ENCODE assay signal across 13 cellular contexts in genomic region chr2:223696719-223697118, GRCh38.
DNase-seq lines count a peak whose midpoint lies in the region; ATAC-seq and TF ChIP-seq lines count a peak whose summit lies in the region.
"Had no signal": no experiment of that assay in that cellular context is flagged by ENCODE, and none has a peak within 500 bp of the region (broad histone marks: within the 10 kb centered on the region; RNA-seq: fewer than 3 reads in every experiment).

No MANE protein-coding gene starts in this region.

- H3K9me2 ChIP-seq in PC-3 (replicated peaks; ENCODE audit: low read length), result no peaks in the 10 kb centered on the region

- H3F3A ChIP-seq in PC-3 (ENCODE audit: low read length, unreplicated experiment), result peaks cover 21% of the 10 kb centered on the region

- H3K79me2 ChIP-seq in PC-3 (ENCODE audit: low read length), result no peaks in the 10 kb centered on the region

- no peak for TF ChIP-seq POLR2A in thyroid gland (IDR thresholded peaks at IDR 0.05)
- no peak for TF ChIP-seq POLR2A in body of pancreas (IDR thresholded peaks at IDR 0.05)

- ATAC-seq in PC-3 (peak; percentile 83), esophagus mucosa (peak; percentile 82), body of pancreas (no peak)
- ATAC-seq: gastrocnemius medialis had no signal

- intact Hi-C loops in PC-3 (cut with micrococcal nuclease), result loop anchor here (2.0 kb wide), 1 partner anchor 164 kb away; no protein-coding TSS in a partner anchor
- intact Hi-C loops in thyroid gland (cut with DNase I), result no loop called here
- intact Hi-C loops in body of pancreas (cut with DNase I), result no loop called here

- DNase-seq in NCI-H748 (lab: John Stamatoyannopoulos, UW; ENCODE audit: unreplicated experiment) (peak; percentile 77), NCI-H748 treated with DMSO at 0.1 percent for 48 hours (lab: John Stamatoyannopoulos, UW) (no peak), PC-3 (peak; percentile 89), thyroid gland (no peak), HuH-7 (ENCODE audit: low spot score) (no peak), body of pancreas (no peak)
- DNase-seq in activated effector memory CD4-positive, alpha-beta T cell treated with anti-CD3 and anti-CD28 coated beads, Interleukin-2, amount 50 U/mL, for 16 hours, result no peak
- DNase-seq: central memory CD4-positive, alpha-beta T cell; gastrocnemius medialis; GF-D8; upper lobe of left lung; WERI-Rb-1 had no signal

- no TSS peak for BruUV-seq in PC-3 (replicated peaks; lab: Mats Ljungman, UMichigan)

- H3K9me3 ChIP-seq in PC-3 (ENCODE audit: low read length) (no peaks in the 10 kb centered on the region), thyroid gland (no peaks in the 10 kb centered on the region), body of pancreas (no peaks in the 10 kb centered on the region)
- H3K9me3 ChIP-seq: gastrocnemius medialis, upper lobe of left lung had no signal

- no peak overlapping the region for H3K4me3 ChIP-seq in PC-3 (ENCODE audit: low read length)
- no peak overlapping the region for H3K4me3 ChIP-seq in thyroid gland (replicated peaks in 1 of 3)
- H3K4me3 ChIP-seq in body of pancreas, result no peak overlapping the region
- H3K4me3 ChIP-seq: gastrocnemius medialis, upper lobe of left lung had no signal

- H3K4me2 ChIP-seq in PC-3 (ENCODE audit: low read length), result peak overlapping the region; percentile 52

- CTCF ChIA-PET in PC-3 (lab: Charles Lee), result interaction anchor here (0.9 kb wide), 1 partner anchor 101 kb away, joined by 5 read pairs; no protein-coding TSS in a partner anchor

- H4K20me1 ChIP-seq in PC-3 (ENCODE audit: low read length), result no peaks in the 10 kb centered on the region

- H3K27me3 ChIP-seq in PC-3 (ENCODE audit: low read length) (no peaks in the 10 kb centered on the region), thyroid gland (no peaks in the 10 kb centered on the region), body of pancreas (no peaks in the 10 kb centered on the region)
- H3K27me3 ChIP-seq: gastrocnemius medialis, upper lobe of left lung had no signal

- no peak overlapping the region for H2AFZ ChIP-seq in PC-3 (ENCODE audit: low read length)

- POLR2A ChIA-PET in PC-3 (lab: Charles Lee; ENCODE audit: unreplicated experiment), result interaction anchor here (0.6 kb wide), 1 partner anchor 144 kb away, joined by 5 read pairs; no protein-coding TSS in a partner anchor

- H3K9ac ChIP-seq in PC-3 (ENCODE audit: low read length), result peak overlapping the region; percentile 87

- peak overlapping the region; percentile 99 for H3K27ac ChIP-seq in PC-3 (ENCODE audit: low read length)
- peak overlapping the region; percentile 7 to 55 (median 25) for H3K27ac ChIP-seq in thyroid gland
- H3K27ac ChIP-seq in body of pancreas, result no peak overlapping the region
- H3K27ac ChIP-seq: gastrocnemius medialis, upper lobe of left lung, WERI-Rb-1 had no signal

- TF ChIP-seq CTCF in PC-3 (conservative IDR thresholded peaks at IDR 0.05; ENCODE audit: low read depth, low read length) (no peak), thyroid gland (IDR thresholded peaks at IDR 0.05) (no peak), body of pancreas (IDR thresholded peaks at IDR 0.05) (no peak)

- H3K36me3 ChIP-seq in PC-3 (ENCODE audit: low read depth, low read length), result no peaks in the 10 kb centered on the region
- no peaks in the 10 kb centered on the region for H3K36me3 ChIP-seq in thyroid gland
- H3K36me3 ChIP-seq in body of pancreas (replicated peaks in 1 of 2; ENCODE audit: insufficient read depth in 1 of 2, low read depth in 2 of 2), result no peaks in the 10 kb centered on the region
- H3K36me3 ChIP-seq: gastrocnemius medialis, upper lobe of left lung, WERI-Rb-1 had no signal

- 13 to 32% methylated on average over 1 of the region's 1 CpG for WGBS in thyroid gland, 2 donors
- 14 to 25% methylated on average over 1 of the region's 1 CpG for WGBS in body of pancreas, 2 donors

- H3K4me1 ChIP-seq in PC-3 (ENCODE audit: insufficient read depth, low read length), result peaks cover 51% of the 10 kb centered on the region
- H3K4me1 ChIP-seq in thyroid gland, result peaks cover 4 to 16% of the 10 kb centered on the region in 2 donors
- H3K4me1 ChIP-seq in body of pancreas, result no peaks in the 10 kb centered on the region
- H3K4me1 ChIP-seq: gastrocnemius medialis, upper lobe of left lung had no signal

Comparison
In these comparisons a context has a peak if more than half of its experiments do, and no peak if none do; other contexts are left out.
1. DNase-seq: peak in NCI-H748 (single experiment) and PC-3 (single experiment); none in NCI-H748 treated with DMSO at 0.1 percent for 48 hours (single experiment), thyroid gland (0 of 2), HuH-7 (single experiment), activated effector memory CD4-positive, alpha-beta T cell treated with anti-CD3 and anti-CD28 coated beads, Interleukin-2, amount 50 U/mL, for 16 hours (single experiment) and body of pancreas (0 of 4).
2. H3K27ac ChIP-seq: peak in PC-3 (single experiment) and thyroid gland (3 of 3); none in body of pancreas (0 of 4).